In the genomic region with DNA sequence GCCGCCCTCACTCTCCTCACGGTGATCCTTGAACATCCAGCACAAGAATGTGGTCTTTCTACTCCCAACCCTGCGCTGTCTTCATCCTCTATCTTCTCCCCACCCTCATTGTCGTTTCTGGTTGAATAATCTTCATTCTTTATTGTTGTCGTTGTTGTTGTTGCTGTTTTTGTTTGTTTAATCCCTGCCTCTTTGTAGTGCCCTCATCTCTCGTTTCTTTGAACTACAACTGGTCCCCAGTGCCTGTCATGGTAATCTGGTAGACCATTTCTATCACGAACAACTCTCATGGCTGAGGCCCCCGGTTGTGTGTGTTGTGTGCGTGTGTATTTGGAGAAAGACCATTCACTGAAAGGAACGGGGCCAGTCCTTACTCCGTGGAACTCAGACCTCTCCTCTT, we compare ENCODE assay signal across 8 cellular contexts. TPM values are rescaled to one million over a fixed set of nuclear protein-coding genes. Genes with fewer than 3 reads are reported as not detected.
DNase-seq lines count a peak whose midpoint lies in the region; ATAC-seq and TF ChIP-seq lines count a peak whose summit lies in the region.

No MANE protein-coding gene starts in this region.

- TF ChIP-seq POLR2A in esophagus muscularis mucosa (IDR thresholded peaks at IDR 0.05; ENCODE audit: low read depth), result no peak

- intact Hi-C loops in esophagus muscularis mucosa (cut with DNase I), result loop anchor here (5.0 kb wide), 1 partner anchor 202 kb away; no protein-coding TSS in a partner anchor

- TF ChIP-seq CTCF in esophagus muscularis mucosa (IDR thresholded peaks at IDR 0.05), result no peak
- TF ChIP-seq CTCF in retinal pigment epithelial cell (conservative IDR thresholded peaks at IDR 0.05; ENCODE audit: low read depth, low read length), result no peak

- H3K9ac ChIP-seq in SK-N-MC (ENCODE audit: insufficient read length), result no peak overlapping the region

- H3K4me3 ChIP-seq in GM08714 (ENCODE audit: low read length), result peak overlapping the region; percentile 74; the same call in 1 of the 2 replicates
- peak overlapping the region; percentile 90; the same call in 1 of the 2 replicates for H3K4me3 ChIP-seq in SK-N-MC
- peak overlapping the region; percentile 82 to 91 (median 88) for H3K4me3 ChIP-seq in esophagus muscularis mucosa
- H3K4me3 ChIP-seq in retinal pigment epithelial cell (ENCODE audit: low read length), result peak overlapping the region; percentile 55

- peaks cover 0 to 5% (median 0%) of the 10 kb centered on the region in 4 donors for H3K27me3 ChIP-seq in esophagus muscularis mucosa

- WGBS in esophagus muscularis mucosa, result 49% methylated on average over 11 of the region's 11 CpGs

- H3K36me3 ChIP-seq in SK-N-MC (ENCODE audit: insufficient read depth, low read length) (no peaks in the 10 kb centered on the region), esophagus muscularis mucosa (no peaks in the 10 kb centered on the region)

- no peak for TF ChIP-seq EP300 in esophagus muscularis mucosa (IDR thresholded peaks at IDR 0.05)

- no peaks in the 10 kb centered on the region for H3K9me3 ChIP-seq in SK-N-MC (ENCODE audit: low read depth, low read length)
- no peaks in the 10 kb centered on the region for H3K9me3 ChIP-seq in esophagus muscularis mucosa

- DNase-seq in SK-N-MC (ENCODE audit: low read depth, low spot score) (no peak), esophagus muscularis mucosa (ENCODE audit: extremely low spot score) (no peak), retinal pigment epithelial cell (ENCODE audit: low read depth) (no peak), D341Med (ENCODE audit: low spot score) (no peak), NCI-H2081 (lab: John Stamatoyannopoulos, UW) (no peak), SK-N-DZ (ENCODE audit: low spot score) (no peak)

- peaks cover 6 to 23% (median 21%) of the 10 kb centered on the region in 4 donors for H3K4me1 ChIP-seq in esophagus muscularis mucosa

- no peak for ATAC-seq in GM18868 (IDR thresholded peaks at IDR 0.05; ENCODE audit: unreplicated experiment)

- no peak overlapping the region for H3K27ac ChIP-seq in SK-N-MC
- H3K27ac ChIP-seq in esophagus muscularis mucosa (replicated peaks in 1 of 4), result peak overlapping the region in 3 of 4 donors; percentile 86 to 90 (median 90)

RNA-seq across cellular contexts. Expression of gene MYO5A, which starts 1.3 kb away (rescaled TPM):
- total RNA-seq in esophagus muscularis mucosa, result 10 to 100 TPM; 22.0 to 37.4 (median 33.2) TPM
- polyA plus RNA-seq in SK-N-DZ (2014; cell fraction: cytosol; rRNA removed), result 6.5 and 8.8 TPM in 2 replicates
- polyA plus RNA-seq in SK-N-DZ (2014; cell fraction: nucleus; rRNA removed), result 6.4 and 9.0 TPM in 2 replicates

RNA-seq across cellular contexts. Expression of gene ARPP19, which starts 38.9 kb away (rescaled TPM):
- 100 to 1,000 TPM; 141 to 201 (median 166) TPM for total RNA-seq in esophagus muscularis mucosa
- polyA plus RNA-seq in SK-N-DZ (2014; cell fraction: cytosol; rRNA removed), result 177 and 178 TPM in 2 replicates
- polyA plus RNA-seq in SK-N-DZ (2014; cell fraction: nucleus; rRNA removed), result 65.3 and 80.8 TPM in 2 replicates
